8 cellular contexts compared by ENCODE assay signal in the genomic region with DNA sequence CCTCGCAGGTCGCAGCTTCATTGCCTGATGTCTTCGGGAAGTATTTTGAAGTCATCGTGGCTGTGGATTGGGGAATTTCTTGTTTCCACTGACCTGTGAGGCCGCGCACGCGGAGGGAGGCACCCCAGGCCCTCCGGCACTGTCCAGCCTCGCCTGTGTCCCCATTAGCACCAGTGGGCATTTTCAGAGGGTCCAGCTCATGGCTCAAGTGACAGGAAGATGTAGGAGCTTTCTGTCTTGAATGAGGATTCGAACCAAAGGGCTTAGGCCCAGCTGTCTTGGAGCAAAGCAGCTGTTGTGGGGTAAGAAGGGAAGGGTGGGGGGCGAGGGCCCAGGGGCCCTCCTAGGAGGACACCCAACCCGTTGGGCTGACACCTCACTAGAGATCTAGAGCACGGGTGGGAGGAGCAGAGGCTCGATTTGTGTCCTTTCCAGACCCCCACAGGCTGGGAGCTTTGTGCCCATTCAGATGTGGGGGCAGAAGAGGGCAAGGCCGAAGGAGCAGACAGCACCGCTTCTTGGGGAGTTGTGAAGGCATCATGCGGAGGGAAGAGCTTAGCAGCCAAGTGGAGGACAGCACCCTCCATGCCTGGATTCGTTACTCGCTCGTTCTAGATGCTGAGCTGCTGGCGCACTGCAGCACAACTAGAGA. TPM values are rescaled to one million over a fixed set of nuclear protein-coding genes. Genes with fewer than 3 reads are reported as not detected.
DNase-seq lines count a peak whose midpoint lies in the region; ATAC-seq and TF ChIP-seq lines count a peak whose summit lies in the region.

No MANE protein-coding gene starts in this region.

- TF ChIP-seq CTCF in GM12875 (IDR thresholded peaks at IDR 0.05; ENCODE audit: borderline replicate concordance, insufficient read depth, low read depth, low read length) (no peak), prostate gland (IDR thresholded peaks at IDR 0.05) (no peak)

- H3K36me3 ChIP-seq in SJCRH30 = peaks cover 19% of the 10 kb centered on the region
- H3K36me3 ChIP-seq in prostate gland = no peaks in the 10 kb centered on the region

- DNase-seq in SJCRH30 (peak in 1 of 2 experiments; percentile 31), fibroblast of gingiva (ENCODE audit: low read depth) (peak; percentile 6), prostate gland (ENCODE audit: low spot score) (no peak), NCI-H1105 treated with DMSO at 0.1 percent for 48 hours (lab: John Stamatoyannopoulos, UW) (no peak), DMS153 treated with DMSO at 0.1 percent for 48 hours (lab: John Stamatoyannopoulos, UW; ENCODE audit: unreplicated experiment) (no peak), NAMALWA (ENCODE audit: low spot score) (no peak)

- intact Hi-C loops in prostate gland (cut with DNase I) = loop anchor here (2.0 to 10.0 kb wide), 3 partner anchors 80 to 230 kb away; partner anchors contain the start of genes ZNF25 and ZNF33A

- TF ChIP-seq POLR2A in prostate gland (IDR thresholded peaks at IDR 0.05) = no peak

- 44% methylated on average over 20 of the region's 22 CpGs for WGBS in prostate gland

- ATAC-seq in GM21723 (IDR thresholded peaks at IDR 0.05; ENCODE audit: unreplicated experiment) = no peak

- H3K27me3 ChIP-seq in SJCRH30 = no peaks in the 10 kb centered on the region
- H3K27me3 ChIP-seq in prostate gland (replicated peaks; ENCODE audit: insufficient read depth) = no peaks in the 10 kb centered on the region

- H3K4me1 ChIP-seq in SJCRH30 (peaks cover 3% of the 10 kb centered on the region; the same call in 1 of the 2 replicates), prostate gland (replicated peaks) (no peaks in the 10 kb centered on the region)

- H3K4me3 ChIP-seq in GM12875 (ENCODE audit: low read depth, low read length) = peak overlapping the region; percentile 97
- H3K4me3 ChIP-seq in SJCRH30 = peak overlapping the region; percentile 82
- H3K4me3 ChIP-seq in prostate gland = peak overlapping the region; percentile 65 to 73

- H3K9me3 ChIP-seq in SJCRH30 (replicated peaks) = no peaks in the 10 kb centered on the region
- H3K9me3 ChIP-seq in prostate gland = no peaks in the 10 kb centered on the region

- H3K27ac ChIP-seq in SJCRH30 = peak overlapping the region; percentile 80
- peak overlapping the region; percentile 84 to 86 for H3K27ac ChIP-seq in prostate gland

RNA-seq across cellular contexts. Expression of gene ZNF37A, which starts 0.9 kb away (rescaled TPM):
- 15.0 and 17.2 TPM in 2 replicates for total RNA-seq in SJCRH30 (2014; rRNA removed; shearing (Covaris generic))
- 10 to 100 TPM; 11.7 to 29.5 TPM for total RNA-seq in prostate gland
